Comparison of ENCODE assay signal across 8 cellular contexts in the genomic region with DNA sequence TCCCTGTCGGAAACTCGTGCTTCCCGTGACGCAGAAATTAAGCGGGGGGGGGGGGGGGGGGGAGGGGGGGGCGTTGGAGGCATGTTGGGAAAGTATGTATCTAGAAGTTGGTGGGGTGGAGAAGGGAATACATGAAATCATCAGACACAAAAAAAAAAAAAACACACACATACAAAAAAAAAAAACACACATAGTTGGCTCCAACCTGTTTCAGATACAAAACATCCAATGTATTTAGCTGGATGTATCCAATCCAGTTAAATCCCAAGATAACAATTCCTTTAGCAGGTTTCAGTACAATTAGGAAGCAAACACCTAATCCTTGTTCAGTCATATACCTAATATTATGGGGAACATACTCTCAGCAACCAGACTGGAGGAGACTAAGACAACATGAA. TPM values are rescaled to one million over a fixed set of nuclear protein-coding genes. Genes with fewer than 3 reads are reported as not detected.
DNase-seq lines count a peak whose midpoint lies in the region; ATAC-seq and TF ChIP-seq lines count a peak whose summit lies in the region.

No MANE protein-coding gene starts in this region.

- peak overlapping the region; percentile 82 for H3K27ac Mint-ChIP-seq in T-helper 17 cell

- H3K4me3 Mint-ChIP-seq in T-helper 17 cell: peak overlapping the region; percentile 90

- peak overlapping the region; percentile 87 to 95 (median 88) for H3K27ac ChIP-seq in sigmoid colon

- TF ChIP-seq POLR2A in sigmoid colon (IDR thresholded peaks at IDR 0.05) (no peak), GM18505 (IDR thresholded peaks at IDR 0.05; ENCODE audit: borderline replicate concordance, extremely low read depth, insufficient read depth, insufficient read length) (no peak)

- DNase-seq in T-helper 17 cell (no peak), fibroblast of villous mesenchyme (ENCODE audit: low read depth) (no peak), sigmoid colon (no peak), mucosa of gallbladder (ENCODE audit: low spot score) (no peak), inferior parietal cortex (ENCODE audit: extremely low spot score) (no peak)

- H3K4me3 ChIP-seq in fibroblast of villous mesenchyme (ENCODE audit: low read depth, low read length) (peak overlapping the region; percentile 99), sigmoid colon (peak overlapping the region; percentile 63 to 97 (median 76))

- H3K36me3 ChIP-seq in sigmoid colon: no peaks in the 10 kb centered on the region

- no peaks in the 10 kb centered on the region for H3K27me3 Mint-ChIP-seq in T-helper 17 cell

- peaks cover 27% of the 10 kb centered on the region for H3K4me1 Mint-ChIP-seq in T-helper 17 cell

- H3K27me3 ChIP-seq in sigmoid colon: no peaks in the 10 kb centered on the region

- WGBS in sigmoid colon, 2 donors: 0 to 1% methylated on average over 5 to 6 of the region's 6 CpGs

- TF ChIP-seq EP300 in sigmoid colon (IDR thresholded peaks at IDR 0.05): no peak

- H3K4me1 ChIP-seq in sigmoid colon: peaks cover 0 to 39% (median 32%) of the 10 kb centered on the region in 4 donors

- no peaks in the 10 kb centered on the region for H3K36me3 Mint-ChIP-seq in T-helper 17 cell (ENCODE audit: low read depth)

- intact Hi-C loops in sigmoid colon (cut with DNase I): loop anchor here (2.0 to 5.0 kb wide), 5 partner anchors 39 to 134 kb away; partner anchors contain the start of genes FLOT2, NEK8 and TLCD1

- H3K9me3 ChIP-seq in T-helper 17 cell (ENCODE audit: control insufficient read depth, low read length, poor library complexity, severe bottlenecking): no peaks in the 10 kb centered on the region
- no peaks in the 10 kb centered on the region for H3K9me3 ChIP-seq in sigmoid colon

- ATAC-seq in GM18870 (IDR thresholded peaks at IDR 0.05; ENCODE audit: unreplicated experiment) (peak; percentile 5), T-helper 17 cell (no peak), GM18505 (IDR thresholded peaks at IDR 0.05; ENCODE audit: unreplicated experiment) (no peak), HG03432 (IDR thresholded peaks at IDR 0.05; ENCODE audit: unreplicated experiment) (no peak)

- no peak for TF ChIP-seq CTCF in fibroblast of villous mesenchyme (IDR thresholded peaks at IDR 0.05; ENCODE audit: insufficient read depth, low read depth, low read length)
- no peak for TF ChIP-seq CTCF in sigmoid colon (IDR thresholded peaks at IDR 0.05)

RNA-seq across cellular contexts. Expression of gene FAM222B, which starts 29.6 kb away (rescaled TPM):
- total RNA-seq in T-helper 17 cell (10 to 100 TPM; 18.3 to 22.6 TPM), fibroblast of villous mesenchyme (5.5 and 6.9 TPM in 2 replicates), sigmoid colon (10 to 100 TPM in 1 of 4 donors, 1 to 10 TPM in 3; 5.0 to 11.9 (median 7.2) TPM), mucosa of gallbladder (45.3 TPM)
- polyA plus RNA-seq in sigmoid colon: 10 to 100 TPM; 15.3 to 16.2 (median 15.6) TPM

RNA-seq across cellular contexts. Expression of gene ERAL1, which starts 41.8 kb away (rescaled TPM):
- total RNA-seq in T-helper 17 cell (10 to 100 TPM; 19.0 to 20.5 TPM), fibroblast of villous mesenchyme (29.6 and 39.3 TPM in 2 replicates), sigmoid colon (10 to 100 TPM; 20.2 to 41.9 (median 30.3) TPM), mucosa of gallbladder (33.6 TPM)
- polyA plus RNA-seq in sigmoid colon: 10 to 100 TPM; 27.0 to 43.2 (median 41.7) TPM
